7 cellular contexts compared by ENCODE assay signal in genomic region chr7:105531797-105532671, GRCh38. TPM values are rescaled to one million over a fixed set of nuclear protein-coding genes. Genes with fewer than 3 reads are reported as not detected.
DNase-seq lines count a peak whose midpoint lies in the region; ATAC-seq and TF ChIP-seq lines count a peak whose summit lies in the region.

Gene RINT1, plus strand, starts transcription at chr7:105532201. Its CDS starts 115 bp downstream, at chr7:105532316.

- H3K36me3 ChIP-seq in ascending aorta, result peaks cover under 1 to 3% of the 10 kb centered on the region in 2 donors

- H3K9me3 ChIP-seq in ascending aorta, result no peaks in the 10 kb centered on the region
- no peaks in the 10 kb centered on the region for H3K9me3 ChIP-seq in right cardiac atrium (ENCODE audit: control insufficient read depth, low read length)

- 2% methylated on average over 42 of the region's 42 CpGs for WGBS in right cardiac atrium

- intact Hi-C loops in T-helper 2 cell treated with Interferon-gamma antibody and Interleukin-4, amounts not matched to agents 100 ng/mL and 5 ng/mL, for 36 hours (cut with micrococcal nuclease), result loop anchor here (1.0 to 5.0 kb wide), 8 partner anchors 10 to 587 kb away; partner anchors contain the start of genes KMT2E, PUS7 and SYPL1
- intact Hi-C loops in ascending aorta (cut with DNase I), result loop anchor here (1.0 to 5.0 kb wide), 2 partner anchors 10 to 550 kb away; partner anchors contain the start of gene PUS7
- intact Hi-C loops in right cardiac atrium (cut with DNase I), result no loop called here

- peak; percentile 26 to 80 (median 75) for TF ChIP-seq CTCF in ascending aorta (IDR thresholded peaks at IDR 0.05)

- peak; percentile 88 for ATAC-seq in GM18499 (IDR thresholded peaks at IDR 0.05; ENCODE audit: insufficient read depth, unreplicated experiment)
- peak; percentile 89 for ATAC-seq in HG02938 (IDR thresholded peaks at IDR 0.05; ENCODE audit: unreplicated experiment)
- ATAC-seq in right cardiac atrium, result peak; percentile 99

- peak within 1 kb of the TSS; percentile 71 to 80 for H3K27ac ChIP-seq in ascending aorta
- H3K27ac ChIP-seq in right cardiac atrium (ENCODE audit: low read length), result peak within 1 kb of the TSS; percentile 71

- H3K4me1 ChIP-seq in ascending aorta (peaks cover 0 to 12% of the 10 kb centered on the region in 2 donors), right cardiac atrium (ENCODE audit: control insufficient read depth, insufficient read depth, low read length) (no peaks in the 10 kb centered on the region)

- H3K4me3 ChIP-seq in ascending aorta (peak within 1 kb of the TSS; percentile 70), right cardiac atrium (ENCODE audit: low read length) (peak within 1 kb of the TSS; percentile 94)

- H3K27me3 ChIP-seq in ascending aorta (no peaks in the 10 kb centered on the region), right cardiac atrium (ENCODE audit: control insufficient read depth, insufficient read depth) (no peaks in the 10 kb centered on the region)

- DNase-seq in NCI-H1694 treated with DMSO at 0.1 percent for 48 hours (lab: John Stamatoyannopoulos, UW) (peak; percentile 90), ascending aorta (ENCODE audit: low spot score in 2 of 2) (peak; percentile 66 to 95), right cardiac atrium (peak; percentile 90 to 95 (median 95)), renal cortical epithelial cell (ENCODE audit: low read depth) (peak; percentile 79)

RNA-seq across cellular contexts. Expression of gene RINT1, which starts in this region (rescaled TPM):
- total RNA-seq in T-helper 2 cell treated with Interferon-gamma antibody and Interleukin-4, amounts not matched to agents 100 ng/mL and 5 ng/mL, for 36 hours, result 22.6 and 22.9 TPM in 2 replicates
- total RNA-seq in ascending aorta, result 8.9 TPM
- total RNA-seq in right cardiac atrium, result 10 to 100 TPM; 11.8 to 12.5 (median 12.2) TPM
- 9.9 TPM for polyA plus RNA-seq in right cardiac atrium
- 15.1 and 16.2 TPM in 2 replicates for total RNA-seq in renal cortical epithelial cell

Comparison
In these comparisons a context has a peak if more than half of its experiments do, and no peak if none do; other contexts are left out.
1. Peak in every context shown above with its lines: DNase-seq, ATAC-seq, H3K4me3 ChIP-seq and H3K27ac ChIP-seq.
2. intact Hi-C loops: an anchor here in T-helper 2 cell treated with Interferon-gamma antibody and Interleukin-4, amounts not matched to agents 100 ng/mL and 5 ng/mL, for 36 hours (1.0 to 5.0 kb wide) and ascending aorta (1.0 to 5.0 kb wide); none called in right cardiac atrium.